In the genomic region with DNA sequence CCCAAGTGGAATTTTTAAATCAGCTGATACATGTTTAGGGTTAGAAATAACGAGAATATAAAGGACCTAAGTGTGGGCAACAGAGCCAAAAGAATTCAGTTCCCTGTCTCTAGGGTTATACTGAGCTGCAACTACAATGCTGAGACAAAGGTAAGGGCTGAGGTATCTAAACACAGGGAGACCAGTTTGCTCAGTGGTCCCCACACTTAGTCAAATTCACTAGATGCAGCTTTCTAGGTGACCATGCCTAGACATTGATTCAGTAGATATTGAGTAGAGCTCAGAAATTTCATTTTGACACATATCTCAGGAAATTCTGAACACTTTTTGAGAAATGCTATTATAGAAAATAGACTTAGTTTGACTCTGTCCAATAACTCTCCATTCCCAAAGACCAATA, we compare ENCODE assay signal across 25 cellular contexts.
"Had no signal": no experiment of that assay in that cellular context is flagged by ENCODE, and none has a peak within 500 bp of the region (broad histone marks: within the 10 kb centered on the region; RNA-seq: fewer than 3 reads in every experiment).

No MANE protein-coding gene starts in this region.

- H3K9me3 ChIP-seq: esophagus muscularis mucosa, neutrophil, ovary, tibial nerve had no signal

- H3K4me3 ChIP-seq: dorsolateral prefrontal cortex, esophagus muscularis mucosa, ovary, tibial nerve had no signal

- H3K9me3 Mint-ChIP-seq: nephron; stimulated activated naive CD8-positive, alpha-beta T cell treated with anti-CD3 and anti-CD28 coated beads, Interleukin-15, Interleukin-2, amounts not matched to agents 100 ng/mL and 50 ng/mL, for 24 hours; WTC11 had no signal

- ATAC-seq: left ventricle myocardium superior, right cardiac atrium, WTC11 had no signal

- DNase-seq: activated CD4-positive, alpha-beta T cell treated with anti-CD3 and anti-CD28 coated beads for 36 hours; activated CD4-positive, alpha-beta T cell treated with anti-CD3 and anti-CD28 coated beads, Interleukin-2, amount 50 U/mL, for 48 hours; activated gamma-delta T cell; activated naive CD4-positive, alpha-beta T cell treated with anti-CD3 and anti-CD28 coated beads, Interleukin-2, amount 50 U/mL, for 16 hours; aorta; brain microvascular endothelial cell; caudate nucleus; dorsolateral prefrontal cortex; hippocampal formation; left ventricle myocardium superior; midbrain; ovary; right cardiac atrium; stimulated activated CD4-positive, alpha-beta T cell treated with anti-CD3 and anti-CD28 coated beads, Interleukin-12 subunit alpha, Interleukin-12 subunit beta, amount 100 ng/mL, for 4 hours; stimulated activated CD4-positive, alpha-beta T cell treated with anti-CD3 and anti-CD28 coated beads, Interleukin-4, amount 100 ng/mL, for 4 hours; substantia nigra; T1000 had no signal

- H3K27me3 Mint-ChIP-seq: activated CD4-positive, alpha-beta T cell treated with anti-CD3 and anti-CD28 coated beads for 36 hours; stimulated activated naive CD8-positive, alpha-beta T cell treated with anti-CD3 and anti-CD28 coated beads, Interleukin-15, Interleukin-2, amounts not matched to agents 100 ng/mL and 50 ng/mL, for 24 hours had no signal

- H3K4me3 Mint-ChIP-seq: activated CD4-positive, alpha-beta T cell treated with anti-CD3 and anti-CD28 coated beads for 36 hours; nephron; stimulated activated naive CD8-positive, alpha-beta T cell treated with anti-CD3 and anti-CD28 coated beads, Interleukin-15, Interleukin-2, amounts not matched to agents 100 ng/mL and 50 ng/mL, for 24 hours; WTC11 had no signal

- FAIRE-seq: colon, frontal cortex had no signal

- H3K27ac ChIP-seq: brain microvascular endothelial cell, esophagus muscularis mucosa, neutrophil, ovary had no signal

- H3K27ac Mint-ChIP-seq: activated CD4-positive, alpha-beta T cell treated with anti-CD3 and anti-CD28 coated beads for 36 hours; nephron; stimulated activated naive CD8-positive, alpha-beta T cell treated with anti-CD3 and anti-CD28 coated beads, Interleukin-15, Interleukin-2, amounts not matched to agents 100 ng/mL and 50 ng/mL, for 24 hours; WTC11 had no signal

- H3K36me3 Mint-ChIP-seq: WTC11 had no signal

- H3K36me3 ChIP-seq: brain microvascular endothelial cell, esophagus muscularis mucosa, neutrophil, ovary, tibial nerve had no signal

- H3K27me3 ChIP-seq: brain microvascular endothelial cell, dorsolateral prefrontal cortex, esophagus muscularis mucosa, neutrophil, ovary, tibial nerve had no signal
